ENCODE assay signal across 1 cellular context in the genomic region with DNA sequence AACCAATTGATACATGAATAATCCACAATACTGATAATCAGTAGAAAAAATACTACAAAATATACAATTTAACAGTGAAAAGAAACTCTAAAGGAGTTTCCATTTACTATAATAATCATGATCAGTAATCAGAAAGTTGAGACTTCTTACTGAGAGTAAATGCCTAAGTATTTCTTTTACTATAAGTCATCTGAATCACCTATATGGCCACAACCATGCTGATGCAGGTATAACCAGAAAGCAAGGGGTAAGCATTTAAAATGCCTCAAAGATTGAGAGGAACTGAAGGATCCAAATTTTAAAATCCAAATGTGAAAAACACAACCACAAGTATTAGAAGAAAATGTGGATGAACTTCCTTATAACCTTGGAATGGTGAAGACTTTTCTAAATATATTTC.
TF ChIP-seq lines count a peak whose summit lies in the region.

No MANE protein-coding gene starts in this region.

TF ChIP-seq in endothelial cell of umbilical vein, 7 proteins besides CTCF, POLR2A, EP300 and RAD21:
- TF ChIP-seq FOS (IDR thresholded peaks at IDR 0.05; ENCODE audit: borderline replicate concordance, insufficient read depth, low read length), result no peak
- no peak for TF ChIP-seq JUN (IDR thresholded peaks at IDR 0.05; ENCODE audit: borderline replicate concordance, insufficient read depth, insufficient read length, low read depth)
- TF ChIP-seq, protein P1, sequence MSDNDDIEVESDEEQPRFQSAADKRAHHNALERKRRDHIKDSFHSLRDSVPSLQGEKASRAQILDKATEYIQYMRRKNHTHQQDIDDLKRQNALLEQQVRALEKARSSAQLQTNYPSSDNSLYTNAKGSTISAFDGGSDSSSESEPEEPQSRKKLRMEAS (IDR thresholded peaks at IDR 0.05; ENCODE audit: insufficient read depth, insufficient read length), result no peak
